9 cellular contexts compared by ENCODE assay signal in the genomic region with DNA sequence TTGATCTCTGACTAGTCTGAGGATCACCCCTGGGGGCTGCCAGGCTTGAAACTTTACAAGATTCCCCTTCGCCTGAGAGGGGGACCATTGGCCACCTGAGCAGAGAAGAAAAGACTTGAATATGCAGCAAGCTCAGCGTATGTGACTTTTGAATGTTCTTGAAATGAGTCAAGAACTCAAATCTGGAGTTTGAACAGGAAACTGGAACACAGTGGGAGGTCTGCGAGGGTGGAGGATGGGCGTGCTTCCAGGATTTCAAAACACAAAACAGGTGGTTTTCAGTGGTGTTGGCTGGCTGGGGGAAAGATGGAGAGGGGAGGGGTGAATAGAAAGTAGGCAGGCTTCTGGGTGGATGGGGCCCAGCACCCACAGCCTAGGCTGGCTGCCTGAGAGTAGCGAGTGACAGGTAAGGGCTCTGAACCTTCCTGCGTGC. TPM values are rescaled to one million over a fixed set of nuclear protein-coding genes. Genes with fewer than 3 reads are reported as not detected.
DNase-seq lines count a peak whose midpoint lies in the region; ATAC-seq and TF ChIP-seq lines count a peak whose summit lies in the region.
"Had no signal": no experiment of that assay in that cellular context is flagged by ENCODE, and none has a peak within 500 bp of the region (broad histone marks: within the 10 kb centered on the region; RNA-seq: fewer than 3 reads in every experiment).

No MANE protein-coding gene starts in this region.

- H3K36me3 ChIP-seq in colonic mucosa (no peaks in the 10 kb centered on the region), heart right ventricle (no peaks in the 10 kb centered on the region)

- peaks cover 69% of the 10 kb centered on the region for H3K27me3 Mint-ChIP-seq in IgD-negative memory B cell
- H3K27me3 Mint-ChIP-seq in mesothelial cell of epicardium (ENCODE audit: low read depth) = peaks cover 91% of the 10 kb centered on the region

- no peak overlapping the region for H3K27ac ChIP-seq in colonic mucosa
- no peak overlapping the region for H3K27ac ChIP-seq in heart right ventricle

- H3K27ac Mint-ChIP-seq in IgD-negative memory B cell (peak overlapping the region in 2 of 3 donors; percentile 53 to 75), mesothelial cell of epicardium (no peak overlapping the region)

- WGBS in heart right ventricle, 2 donors = 36 to 40% methylated on average over 6 of the region's 6 CpGs

- no peak overlapping the region for H3K4me3 Mint-ChIP-seq in IgD-negative memory B cell
- no peak overlapping the region for H3K4me3 Mint-ChIP-seq in mesothelial cell of epicardium

- H3K4me1 Mint-ChIP-seq in IgD-negative memory B cell = peaks cover 0 to 7% (median 7%) of the 10 kb centered on the region in 3 donors
- H3K4me1 Mint-ChIP-seq in mesothelial cell of epicardium = peaks cover 9% of the 10 kb centered on the region

- TF ChIP-seq CTCF in colonic mucosa (IDR thresholded peaks at IDR 0.05) (no peak), GM13976 (IDR thresholded peaks at IDR 0.05; ENCODE audit: borderline replicate concordance, control extremely low read depth, extremely low read depth, insufficient read depth, missing control alignments) (no peak), mesothelial cell of epicardium (IDR thresholded peaks at IDR 0.05; ENCODE audit: unreplicated experiment) (no peak), heart right ventricle (IDR thresholded peaks at IDR 0.05) (no peak)

- ATAC-seq in GM18502 (IDR thresholded peaks at IDR 0.05; ENCODE audit: poor library complexity, unreplicated experiment) (peak; percentile 81), heart right ventricle (no peak)

- H3K36me3 Mint-ChIP-seq in IgD-negative memory B cell = no peaks in the 10 kb centered on the region
- H3K36me3 Mint-ChIP-seq in mesothelial cell of epicardium = no peaks in the 10 kb centered on the region

- in situ Hi-C loops in ACHN (cut with HindIII; ENCODE audit: low pct_ligation_motif_present, low pct_unique_long_range_greater_than_20kb, low sequenced_read_pairs) (no loop called here), GM13976 (cut with MboI; ENCODE audit: low sequenced_read_pairs, unreplicated experiment) (no loop called here)

- H3K9ac ChIP-seq in colonic mucosa (ENCODE audit: low read depth in 2 of 2, low read length in 2 of 2) = no peak overlapping the region

- H3K4me1 ChIP-seq in colonic mucosa (no peaks in the 10 kb centered on the region), heart right ventricle (peaks cover 0 to 14% (median 9%) of the 10 kb centered on the region in 9 donors)

- H3K27me3 ChIP-seq in colonic mucosa (peaks cover 20% of the 10 kb centered on the region), heart right ventricle (peaks cover 0 to 99% (median 80%) of the 10 kb centered on the region in 7 donors)

- H3K9me3 Mint-ChIP-seq in IgD-negative memory B cell = peaks cover 7 to 12% (median 8%) of the 10 kb centered on the region in 3 donors
- H3K9me3 Mint-ChIP-seq in mesothelial cell of epicardium = peaks cover 21% of the 10 kb centered on the region

- H3K4me3 ChIP-seq in colonic mucosa (no peak overlapping the region), heart right ventricle (no peak overlapping the region)

- DNase-seq in ACHN (peak; percentile 68), colonic mucosa (peak; percentile 71), GM13976 (ENCODE audit: low spot score) (no peak), mesothelial cell of epicardium (ENCODE audit: low spot score in 2 of 2, unreplicated experiment in 2 of 2) (no peak), KG1 (lab: John Stamatoyannopoulos, UW) (no peak), heart right ventricle (no peak)

- intact Hi-C loops in colonic mucosa (cut with DNase I) = no loop called here
- intact Hi-C loops in heart right ventricle (cut with DNase I) = loop anchor here in 3 of 10 donors (10.0 kb wide), 2 partner anchors 81 to 231 kb away; partner anchors contain the start of gene FOXD1 (in 2 of the 3)

- H3K9me3 ChIP-seq in colonic mucosa (no peaks in the 10 kb centered on the region), heart right ventricle (peaks cover 0 to 27% (median 0%) of the 10 kb centered on the region in 11 donors)

RNA-seq across cellular contexts. Expression of gene TMEM174, which starts 40.6 kb away (rescaled TPM):
- not detected for polyA plus RNA-seq in IgD-negative memory B cell
- total RNA-seq in colonic mucosa = not detected
- not detected in 3 replicates for total RNA-seq in mesothelial cell of epicardium
- not detected for total RNA-seq in heart right ventricle
- not detected for polyA plus RNA-seq in heart right ventricle
- polyA plus RNA-seq: adipose tissue had no signal

Comparison
In these comparisons a context has a peak if more than half of its experiments do, and no peak if none do; other contexts are left out.
1. DNase-seq: peak in ACHN (single experiment) and colonic mucosa (single experiment); none in GM13976 (single experiment), mesothelial cell of epicardium (0 of 2), KG1 (single experiment) and heart right ventricle (0 of 2).